1 cellular context compared by ENCODE assay signal in genomic region chr13:62512194-62513141, GRCh38.
TF ChIP-seq lines count a peak whose summit lies in the region.

No MANE protein-coding gene starts in this region.

TF ChIP-seq in GM12878, 131 proteins besides CTCF, POLR2A, EP300 and RAD21 (continued from another document):
- TF ChIP-seq NKRF (conservative IDR thresholded peaks at IDR 0.05): no peak
- no peak for TF ChIP-seq ZNF207 (IDR thresholded peaks at IDR 0.05; ENCODE audit: borderline replicate concordance)
- TF ChIP-seq CREM (IDR thresholded peaks at IDR 0.05; ENCODE audit: low read depth): peak; percentile 20; the same call in 1 of the 2 replicates
- no peak for TF ChIP-seq SPI1 (IDR thresholded peaks at IDR 0.05; ENCODE audit: borderline replicate concordance, insufficient read depth, low read depth, low read length)
- no peak for TF ChIP-seq RB1 (IDR thresholded peaks at IDR 0.05; ENCODE audit: borderline replicate concordance)
